29 cellular contexts compared by ENCODE assay signal in the genomic region with DNA sequence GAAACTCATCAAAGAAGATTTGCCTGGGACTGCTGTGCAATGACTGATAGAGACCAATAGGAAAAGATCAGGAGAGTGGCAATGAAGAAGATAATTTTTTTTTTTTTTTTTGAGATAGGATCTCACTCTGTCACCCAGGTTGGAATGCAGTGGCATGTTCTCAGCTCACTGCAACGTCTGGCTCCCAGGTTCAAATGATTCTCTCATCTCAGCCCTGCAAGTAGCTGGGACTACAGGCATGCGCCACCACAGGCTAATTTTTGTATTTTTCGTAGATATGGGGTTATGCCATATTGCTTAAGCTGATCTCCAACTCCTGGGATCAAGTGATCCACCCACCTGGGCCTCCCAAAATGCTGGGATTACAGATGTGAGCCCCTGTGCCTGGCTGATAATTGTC.
"Had no signal": no experiment of that assay in that cellular context is flagged by ENCODE, and none has a peak within 500 bp of the region (broad histone marks: within the 10 kb centered on the region; RNA-seq: fewer than 3 reads in every experiment).

No MANE protein-coding gene starts in this region.

- H3K27me3 ChIP-seq: colonic mucosa, dorsolateral prefrontal cortex, esophagus muscularis mucosa, esophagus squamous epithelium, foreskin keratinocyte, gastrocnemius medialis, gastroesophageal sphincter, heart left ventricle, heart right ventricle had no signal

- H3K27ac Mint-ChIP-seq: dendritic cell treated with granulocyte-macrophage colony-stimulating factor and Interleukin-4, amounts not matched to agents 40 ng/mL and 50 ng/mL, for 4 days; effector memory CD8-positive, alpha-beta T cell; endodermal cell had no signal

- H3K36me3 ChIP-seq: colonic mucosa, esophagus muscularis mucosa, esophagus squamous epithelium, gastrocnemius medialis, gastroesophageal sphincter, heart left ventricle, heart right ventricle had no signal

- H3K4me3 Mint-ChIP-seq: dendritic cell treated with granulocyte-macrophage colony-stimulating factor and Interleukin-4, amounts not matched to agents 40 ng/mL and 50 ng/mL, for 4 days; effector memory CD8-positive, alpha-beta T cell; endodermal cell had no signal

- H3K4me3 ChIP-seq: colonic mucosa, coronary artery, dorsolateral prefrontal cortex, esophagus muscularis mucosa, esophagus squamous epithelium, gastrocnemius medialis, gastroesophageal sphincter, heart left ventricle, heart right ventricle had no signal

- H3K27me3 Mint-ChIP-seq: dendritic cell treated with granulocyte-macrophage colony-stimulating factor and Interleukin-4, amounts not matched to agents 40 ng/mL and 50 ng/mL, for 4 days; effector memory CD8-positive, alpha-beta T cell had no signal

- H3K9me3 ChIP-seq: colonic mucosa, esophagus muscularis mucosa, esophagus squamous epithelium, gastrocnemius medialis, gastroesophageal sphincter, heart left ventricle, heart right ventricle had no signal

- H3K4me1 ChIP-seq: colonic mucosa, esophagus squamous epithelium, gastrocnemius medialis had no signal

- DNase-seq: colonic mucosa; cortex of kidney; dermis blood vessel endothelial cell; dorsolateral prefrontal cortex; effector CD4-positive, alpha-beta T cell; effector CD8-positive, alpha-beta T cell; effector memory CD4-positive, alpha-beta T cell; effector memory CD8-positive, alpha-beta T cell; endodermal cell; erythroblast; esophagus squamous epithelium; foreskin fibroblast; foreskin keratinocyte; foreskin melanocyte; gastrocnemius medialis; glutamatergic neuron; head of caudate nucleus; heart left ventricle; heart right ventricle had no signal

- H3K27ac ChIP-seq: colonic mucosa, coronary artery, dorsolateral prefrontal cortex, epithelial cell of prostate, esophagus muscularis mucosa, esophagus squamous epithelium, foreskin keratinocyte, gastrocnemius medialis, gastroesophageal sphincter, heart left ventricle, heart right ventricle had no signal

- ATAC-seq: effector memory CD8-positive, alpha-beta T cell; esophagus mucosa; foreskin keratinocyte; gastrocnemius medialis; gastroesophageal sphincter; heart left ventricle; heart right ventricle had no signal

- H3K9me3 Mint-ChIP-seq: dendritic cell treated with granulocyte-macrophage colony-stimulating factor and Interleukin-4, amounts not matched to agents 40 ng/mL and 50 ng/mL, for 4 days; effector memory CD8-positive, alpha-beta T cell; endodermal cell had no signal

- H3K4me1 Mint-ChIP-seq: endodermal cell had no signal

- FAIRE-seq: colon, endometrium, endothelial cell of umbilical vein, frontal cortex had no signal
